8 cellular contexts compared by ENCODE assay signal in the genomic region with DNA sequence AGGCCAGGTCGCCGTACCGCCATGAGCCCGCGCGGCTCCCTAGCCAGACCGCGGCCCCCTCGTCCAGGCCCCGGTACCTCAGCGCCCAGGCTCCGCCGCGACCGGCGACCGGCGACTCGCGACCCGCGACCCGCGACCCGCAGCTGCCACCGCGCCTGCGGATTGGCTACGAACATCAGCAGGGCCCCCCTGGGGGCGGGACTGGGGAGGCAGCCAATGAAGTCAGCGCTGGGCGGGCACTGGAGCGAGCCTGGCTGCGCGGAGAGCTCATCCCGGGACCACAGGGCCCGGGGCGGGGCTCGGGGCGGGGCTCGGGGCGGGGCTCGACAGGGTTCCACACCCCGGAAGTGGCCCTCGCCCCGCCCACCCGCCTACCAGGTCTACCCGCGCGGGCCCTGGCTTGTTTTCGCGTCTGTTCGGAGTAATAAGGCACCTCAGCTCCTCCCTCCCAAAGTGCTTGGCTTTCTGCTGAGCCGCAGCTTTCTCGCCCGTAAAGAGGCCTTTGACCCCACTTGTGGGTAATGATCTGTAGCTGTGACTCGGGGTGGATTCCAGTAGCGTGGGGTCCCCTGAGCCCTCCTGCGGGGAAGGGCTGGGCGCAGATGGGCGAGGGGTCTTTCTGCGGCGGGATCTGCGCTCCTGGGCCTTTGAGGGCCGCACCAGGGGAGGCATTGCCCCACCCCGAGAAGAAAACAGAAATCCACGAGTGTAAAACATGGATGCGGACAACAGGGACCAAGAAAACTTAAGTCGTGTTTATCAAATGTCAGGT. TPM values are rescaled to one million over a fixed set of nuclear protein-coding genes. Genes with fewer than 3 reads are reported as not detected.
DNase-seq lines count a peak whose midpoint lies in the region; ATAC-seq and TF ChIP-seq lines count a peak whose summit lies in the region.

Gene LYSMD4, minus strand, starts transcription at position 170 of the 772 bp plus-strand sequence. CDS start 1,438 bp downstream, outside the sequence.

- DNase-seq in CD1c-positive myeloid dendritic cell (ENCODE audit: extremely low spot score) (peak; percentile 99), NCI-H69 (lab: John Stamatoyannopoulos, UW) (peak; percentile 98), cortex of kidney (lab: John Stamatoyannopoulos, UW) (peak; percentile 20), left lung (peak; percentile 98 to 99)
- DNase-seq in activated CD4-positive, alpha-beta T cell treated with anti-CD3 and anti-CD28 coated beads, Interleukin-2, amount 10 ng/mL, durations not matched to agents 24 days and 14 days, result peak; percentile 99
- peak; percentile 99 for DNase-seq in stimulated activated CD4-positive, alpha-beta T cell treated with anti-CD3 and anti-CD28 coated beads, Interleukin-2, amount 100 ng/mL, for 24 hours

- peaks cover 27% of the 10 kb centered on the region for H3K4me1 Mint-ChIP-seq in activated CD4-positive, alpha-beta T cell treated with anti-CD3 and anti-CD28 coated beads, Interleukin-2, amount 10 ng/mL, durations not matched to agents 24 days and 14 days

- H3K9me3 ChIP-seq in left lung, result no peaks in the 10 kb centered on the region

- intact Hi-C loops in activated CD4-positive, alpha-beta T cell treated with anti-CD3 and anti-CD28 coated beads, Interleukin-2, amount 10 ng/mL, durations not matched to agents 24 days and 14 days (cut with micrococcal nuclease), result loop anchor here (1.0 to 10.0 kb wide), 3 partner anchors 12 to 629 kb away; partner anchors contain the start of gene SYNM
- intact Hi-C loops in left lung (cut with DNase I), result no loop called here

- H3K4me3 ChIP-seq in left lung, result peak within 1 kb of the TSS; percentile 71 to 91

- peak within 1 kb of the TSS; percentile 96 for H3K27ac Mint-ChIP-seq in activated CD4-positive, alpha-beta T cell treated with anti-CD3 and anti-CD28 coated beads, Interleukin-2, amount 10 ng/mL, durations not matched to agents 24 days and 14 days

- no peaks in the 10 kb centered on the region for H3K9me3 Mint-ChIP-seq in activated CD4-positive, alpha-beta T cell treated with anti-CD3 and anti-CD28 coated beads, Interleukin-2, amount 10 ng/mL, durations not matched to agents 24 days and 14 days

- peak; percentile 99 for ATAC-seq in GM19397 (IDR thresholded peaks at IDR 0.05; ENCODE audit: unreplicated experiment)
- ATAC-seq in HG03558 (IDR thresholded peaks at IDR 0.05; ENCODE audit: extremely low read depth, unreplicated experiment), result peak; percentile 93
- peak; percentile 99 for ATAC-seq in left lung

- H3K27ac ChIP-seq in left lung, result peak within 1 kb of the TSS; percentile 74 to 79

- no peak for TF ChIP-seq CTCF in left lung (IDR thresholded peaks at IDR 0.05)

- no peaks in the 10 kb centered on the region for H3K27me3 ChIP-seq in left lung

- peaks cover 0 to 15% of the 10 kb centered on the region in 2 donors for H3K4me1 ChIP-seq in left lung

- H3K36me3 Mint-ChIP-seq in activated CD4-positive, alpha-beta T cell treated with anti-CD3 and anti-CD28 coated beads, Interleukin-2, amount 10 ng/mL, durations not matched to agents 24 days and 14 days (ENCODE audit: low read depth), result peaks cover 7% of the 10 kb centered on the region

- H3K27me3 Mint-ChIP-seq in activated CD4-positive, alpha-beta T cell treated with anti-CD3 and anti-CD28 coated beads, Interleukin-2, amount 10 ng/mL, durations not matched to agents 24 days and 14 days, result no peaks in the 10 kb centered on the region

- H3K4me3 Mint-ChIP-seq in activated CD4-positive, alpha-beta T cell treated with anti-CD3 and anti-CD28 coated beads, Interleukin-2, amount 10 ng/mL, durations not matched to agents 24 days and 14 days, result peak within 1 kb of the TSS; percentile 86

- peaks cover 0 to 10% of the 10 kb centered on the region in 2 donors for H3K36me3 ChIP-seq in left lung

RNA-seq across cellular contexts. Expression of gene LYSMD4, which starts in this region (rescaled TPM):
- 6.4 and 6.6 TPM in 2 replicates for total RNA-seq in activated CD4-positive, alpha-beta T cell treated with anti-CD3 and anti-CD28 coated beads, Interleukin-2, amount 10 ng/mL, durations not matched to agents 24 days and 14 days
- 1 to 10 TPM; 7.9 to 8.2 TPM for total RNA-seq in left lung

Comparison
In these comparisons a context has a peak if more than half of its experiments do, and no peak if none do; other contexts are left out.
1. Peak in every context shown above with its lines: DNase-seq, ATAC-seq, H3K4me3 ChIP-seq and H3K27ac ChIP-seq.
2. DNase-seq: peak in every context shown above with its lines; median percentile 99 in CD1c-positive myeloid dendritic cell; 99 in activated CD4-positive, alpha-beta T cell treated with anti-CD3 and anti-CD28 coated beads, Interleukin-2, amount 10 ng/mL, durations not matched to agents 24 days and 14 days; 99 in stimulated activated CD4-positive, alpha-beta T cell treated with anti-CD3 and anti-CD28 coated beads, Interleukin-2, amount 100 ng/mL, for 24 hours; 98 in left lung; 98 in NCI-H69; 20 in cortex of kidney.